In the genomic region with DNA sequence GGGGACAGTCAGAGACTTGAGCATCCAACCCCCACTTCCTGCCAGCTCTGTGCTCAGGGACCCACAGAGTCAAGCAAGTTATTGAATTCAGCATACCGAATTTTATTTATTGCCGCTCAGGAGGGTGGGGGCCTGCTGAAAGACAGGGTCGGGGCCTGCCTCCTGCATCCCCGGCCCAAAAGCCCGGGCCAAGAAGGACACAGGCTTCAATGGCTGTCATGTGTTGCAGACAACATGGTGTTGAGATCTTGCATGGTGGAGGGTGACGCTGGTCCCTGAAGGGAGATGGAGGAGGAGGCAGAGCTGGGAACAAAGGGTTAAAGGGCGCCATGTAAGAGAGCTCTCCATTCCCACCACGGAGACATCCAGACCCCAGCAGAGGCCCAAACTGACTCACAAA, we compare ENCODE assay signal across 28 cellular contexts. TPM values are rescaled to one million over a fixed set of nuclear protein-coding genes. Genes with fewer than 3 reads are reported as not detected.
DNase-seq lines count a peak whose midpoint lies in the region; ATAC-seq and TF ChIP-seq lines count a peak whose summit lies in the region.
"Had no signal": no experiment of that assay in that cellular context is flagged by ENCODE, and none has a peak within 500 bp of the region (broad histone marks: within the 10 kb centered on the region; RNA-seq: fewer than 3 reads in every experiment).

No MANE protein-coding gene starts in this region.

- no peak overlapping the region for H3K4ac ChIP-seq in H9 (ENCODE audit: low read depth, low read length)

- H3K27ac ChIP-seq in H9 (ENCODE audit: insufficient read length, low read depth, low read length) (no peak overlapping the region), esophagus (ENCODE audit: low read depth in 2 of 2, low read length in 1 of 2) (peak overlapping the region; percentile 65 to 91), lung (ENCODE audit: low read depth in 1 of 2, low read length in 1 of 2) (peak overlapping the region in 1 of 2 donors; percentile 72), stomach (peak overlapping the region in 3 of 5 donors; percentile 60 to 76 (median 65)), Peyer's patch (no peak overlapping the region)
- H3K27ac ChIP-seq: BLaER1 treated with 17β-estradiol and CSF1 and Interleukin-3, amounts not matched to agents 10 nM and 100 nM; SK-N-MC had no signal

- no peak for TF ChIP-seq CTCF in H9 (conservative IDR thresholded peaks at IDR 0.05)
- no peak for TF ChIP-seq CTCF in lung (IDR thresholded peaks at IDR 0.05; ENCODE audit: control extremely low read depth, extremely low read depth)
- TF ChIP-seq CTCF in stomach (IDR thresholded peaks at IDR 0.05): no peak
- TF ChIP-seq CTCF in Peyer's patch (IDR thresholded peaks at IDR 0.05): no peak

- no peak overlapping the region for H2AFZ ChIP-seq in H9 (ENCODE audit: low read length)
- H2AFZ ChIP-seq: GM23338 had no signal

- no peak overlapping the region for H4K91ac ChIP-seq in H9 (ENCODE audit: insufficient read length, low read depth, low read length)

- H3K18ac ChIP-seq in H9 (ENCODE audit: insufficient read length, low read depth, low read length): no peak overlapping the region

- no peak overlapping the region for H4K8ac ChIP-seq in H9 (replicated peaks; ENCODE audit: insufficient read length, low read depth, low read length)

- H3K4me1 ChIP-seq in H9 (ENCODE audit: insufficient read depth, low read length) (peaks cover 2% of the 10 kb centered on the region; the same call in 1 of the 2 replicates), esophagus (ENCODE audit: control insufficient read depth in 2 of 2, insufficient read depth in 2 of 2, low read length in 1 of 2) (peaks cover 2 to 6% of the 10 kb centered on the region in 2 donors), lung (ENCODE audit: control insufficient read depth in 2 of 2, insufficient read depth in 2 of 2, low read length in 2 of 2) (peaks cover 0 to 8% of the 10 kb centered on the region in 2 donors), stomach (peaks cover 3 to 24% (median 6%) of the 10 kb centered on the region in 4 donors), Peyer's patch (no peaks in the 10 kb centered on the region)
- H3K4me1 ChIP-seq: BLaER1 treated with 17β-estradiol and CSF1 and Interleukin-3, amounts not matched to agents 10 nM and 100 nM had no signal

- peaks cover 23 to 30% (median 28%) of the 10 kb centered on the region in 3 experiments for H3K36me3 Mint-ChIP-seq in H9 (ENCODE audit: insufficient read depth in 1 of 3, low read depth in 3 of 3)
- peaks cover 15 to 27% of the 10 kb centered on the region in 2 donors for H3K36me3 Mint-ChIP-seq in activated naive CD4-positive, alpha-beta T cell treated with anti-CD3 and anti-CD28 coated beads, Interleukin-2, amount 50 U/mL, for 72 hours

- TF ChIP-seq EP300 in stomach (IDR thresholded peaks at IDR 0.05): no peak

- no peak for ATAC-seq in lung (ENCODE audit: insufficient read depth, low FRiP score)
- no peak for ATAC-seq in activated naive CD4-positive, alpha-beta T cell treated with anti-CD3 and anti-CD28 coated beads, Interleukin-2, amount 50 U/mL, for 72 hours
- ATAC-seq: GM12878, GM23338 had no signal

- no peaks in the 10 kb centered on the region for H3K79me2 ChIP-seq in H9 (ENCODE audit: insufficient read depth, low read length)

- TF ChIP-seq POLR2A in stomach (IDR thresholded peaks at IDR 0.05): no peak
- TF ChIP-seq POLR2A in Peyer's patch (IDR thresholded peaks at IDR 0.05): no peak

- no peak overlapping the region for H3T11ph ChIP-seq in H9 (ENCODE audit: low read length)

- DNase-seq in H9 (no peak), lung (ENCODE audit: low spot score) (no peak), stomach (no peak), NCI-H748 treated with DMSO at 0.1 percent for 48 hours (lab: John Stamatoyannopoulos, UW) (no peak), Ammon's horn (ENCODE audit: low spot score) (no peak), Peyer's patch (no peak)
- DNase-seq in activated naive CD4-positive, alpha-beta T cell treated with anti-CD3 and anti-CD28 coated beads, Interleukin-2, amount 50 U/mL, for 72 hours (ENCODE audit: low spot score in 2 of 2): no peak
- DNase-seq: CD4-positive, alpha-beta T cell; EL; GDM1; HCEC 1CT; IMR-90; KG1; MM.1S; NCI-H1048; NCI-H1417; NCI-H1694; NCI-H2029 treated with DMSO at 0.1 percent for 48 hours; NCI-H2227 treated with DMSO at 0.1 percent for 48 hours; NCI-H526 treated with DMSO at 0.1 percent for 48 hours; SIG-M5 had no signal

- H2BK5ac ChIP-seq in H9 (ENCODE audit: insufficient read length, low read length): no peak overlapping the region

- peaks cover 2 to 11% of the 10 kb centered on the region in 2 experiments; a peak in 3 of 4 replicates for H3K4me1 Mint-ChIP-seq in H9

- H3K9me3 ChIP-seq in H9 (ENCODE audit: control insufficient read depth, low read depth, low read length) (no peaks in the 10 kb centered on the region), esophagus (ENCODE audit: control insufficient read depth in 2 of 2, insufficient read depth in 1 of 2, low read depth in 1 of 2, low read length in 1 of 2) (no peaks in the 10 kb centered on the region), lung (ENCODE audit: control insufficient read depth in 2 of 2, insufficient read depth in 1 of 2, low read length in 1 of 2) (peaks cover 0 to 3% of the 10 kb centered on the region in 2 donors), stomach (peaks cover 3 to 10% (median 10%) of the 10 kb centered on the region in 4 donors), Peyer's patch (peaks cover 0 to 5% (median 0%) of the 10 kb centered on the region in 4 donors)

- no peaks in the 10 kb centered on the region for H3K23me2 ChIP-seq in H9 (ENCODE audit: insufficient read length, low read depth, low read length, poor library complexity, severe bottlenecking)

- H3K4me3 ChIP-seq in esophagus (ENCODE audit: low read depth in 1 of 2, low read length in 2 of 2) (peak overlapping the region; percentile 26 to 47), lung (peak overlapping the region; percentile 20), stomach (no peak overlapping the region), Peyer's patch (no peak overlapping the region)
- H3K4me3 ChIP-seq: BLaER1 treated with 17β-estradiol and CSF1 and Interleukin-3, amounts not matched to agents 10 nM and 100 nM; GM12878; GM23338; SK-N-MC had no signal

- H2BK12ac ChIP-seq in H9 (ENCODE audit: insufficient read length, low read depth, low read length): no peak overlapping the region

- no peaks in the 10 kb centered on the region for H4K20me1 ChIP-seq in H9 (ENCODE audit: control insufficient read depth, insufficient read depth, insufficient read length)
- H4K20me1 ChIP-seq: BLaER1 treated with 17β-estradiol and CSF1 and Interleukin-3, amounts not matched to agents 10 nM and 100 nM had no signal

- no peak overlapping the region for H3K56ac ChIP-seq in H9 (ENCODE audit: insufficient read length, low read depth, low read length)

- WGBS in H9 (ENCODE audit: extremely low coverage, insufficient read length, low lambda C conversion rate): no CpG with 5 or more reads among the region's 8 CpGs
- 67 to 73% methylated on average over 8 of the region's 8 CpGs for WGBS in esophagus, 2 donors
- 48 to 78% methylated on average over 8 of the region's 8 CpGs for WGBS in lung, 2 donors
- WGBS in stomach, 5 donors: 63 to 75% (median 67%) methylated on average over 7 to 8 of the region's 8 CpGs

- H3K9me3 Mint-ChIP-seq in H9: peaks cover 13 to 14% of the 10 kb centered on the region in 2 experiments; a peak in 4 of 5 replicates
- peaks cover 4 to 14% of the 10 kb centered on the region in 2 donors for H3K9me3 Mint-ChIP-seq in activated naive CD4-positive, alpha-beta T cell treated with anti-CD3 and anti-CD28 coated beads, Interleukin-2, amount 50 U/mL, for 72 hours

- no peak overlapping the region for H3K4me3 Mint-ChIP-seq in H9
- H3K4me3 Mint-ChIP-seq: CD4-positive, alpha-beta T cell; GM23338 had no signal

- no peak overlapping the region for H3K23ac ChIP-seq in H9 (ENCODE audit: insufficient read length, low read depth, low read length)

- H2AK5ac ChIP-seq in H9 (ENCODE audit: insufficient read length, low read length): no peak overlapping the region

- no peak overlapping the region for H2BK15ac ChIP-seq in H9 (ENCODE audit: low read depth, low read length)

- no peak overlapping the region for H3K4me2 ChIP-seq in H9 (ENCODE audit: insufficient read depth, insufficient read length, low read length)
- H3K4me2 ChIP-seq: BLaER1 treated with 17β-estradiol and CSF1 and Interleukin-3, amounts not matched to agents 10 nM and 100 nM; GM23338 had no signal

- H2BK20ac ChIP-seq in H9 (ENCODE audit: low read depth, low read length, poor library complexity, severe bottlenecking): no peak overlapping the region

- peak overlapping the region in 2 of 3 experiments; percentile 14 to 52; a peak in 2 of 7 replicates for H3K27ac Mint-ChIP-seq in H9
- no peak overlapping the region for H3K27ac Mint-ChIP-seq in activated naive CD4-positive, alpha-beta T cell treated with anti-CD3 and anti-CD28 coated beads, Interleukin-2, amount 50 U/mL, for 72 hours
- H3K27ac Mint-ChIP-seq: CD4-positive, alpha-beta T cell; GM23338 had no signal

- H2BK120ac ChIP-seq in H9 (ENCODE audit: low read depth, low read length, poor library complexity, severe bottlenecking): no peak overlapping the region

- H3K27me3 Mint-ChIP-seq in H9 (ENCODE audit: low read depth): no peaks in the 10 kb centered on the region; the same call in 1 of the 2 replicates
- H3K27me3 Mint-ChIP-seq: CD4-positive, alpha-beta T cell had no signal

- H3K79me1 ChIP-seq in H9 (ENCODE audit: insufficient read depth, low read depth, low read length, poor library complexity, severe bottlenecking): no peaks in the 10 kb centered on the region

- no peaks in the 10 kb centered on the region; the same call in 1 of the 2 replicates for H3K27me3 ChIP-seq in H9 (ENCODE audit: insufficient read depth, low read length)
- no peaks in the 10 kb centered on the region for H3K27me3 ChIP-seq in esophagus (ENCODE audit: control insufficient read depth in 1 of 2, insufficient read depth in 2 of 2, low read length in 2 of 2)
- H3K27me3 ChIP-seq in lung (ENCODE audit: control insufficient read depth, insufficient read depth): no peaks in the 10 kb centered on the region
- no peaks in the 10 kb centered on the region for H3K27me3 ChIP-seq in stomach
- no peaks in the 10 kb centered on the region for H3K27me3 ChIP-seq in Peyer's patch
- H3K27me3 ChIP-seq: BLaER1 treated with 17β-estradiol and CSF1 and Interleukin-3, amounts not matched to agents 10 nM and 100 nM had no signal

- intact Hi-C loops in stomach (cut with DNase I; ENCODE audit: low total_unique reads): no loop called here

- H3K9ac ChIP-seq in H9 (ENCODE audit: extremely low read depth, insufficient read length, low read length): no peak overlapping the region
- H3K9ac ChIP-seq: BLaER1 treated with 17β-estradiol and CSF1 and Interleukin-3, amounts not matched to agents 10 nM and 100 nM had no signal

- peaks cover 0 to under 1% of the 10 kb centered on the region in 2 donors for H3K36me3 ChIP-seq in esophagus (ENCODE audit: control insufficient read depth in 2 of 2, insufficient read depth in 2 of 2, low read length in 1 of 2)
- peaks cover 0 to 2% of the 10 kb centered on the region in 2 donors for H3K36me3 ChIP-seq in lung (ENCODE audit: control insufficient read depth in 2 of 2, insufficient read depth in 2 of 2, low read length in 2 of 2)
- H3K36me3 ChIP-seq in stomach: peaks cover 3 to 21% (median 8%) of the 10 kb centered on the region in 4 donors
- H3K36me3 ChIP-seq in Peyer's patch: peaks cover 0 to 6% (median 0%) of the 10 kb centered on the region in 3 donors

- H3K14ac ChIP-seq in H9 (ENCODE audit: insufficient read depth, low read length): no peak overlapping the region

- H4K5ac ChIP-seq in H9 (ENCODE audit: insufficient read length, low read depth, low read length): no peak overlapping the region

RNA-seq across cellular contexts. Expression of gene SFTA2, which starts 0.7 kb away (rescaled TPM):
- total RNA-seq in H9 (2021) (not detected in 2 replicates), lung (100 to 1,000 TPM in 1 of 2 donors, 10 to 100 TPM in 1; 65.4 to 374 TPM), stomach (10 to 100 TPM in 1 of 5 donors, 1 to 10 TPM in 1, not detected in 3; 2.8 to 15.2 TPM), Peyer's patch (not detected)
- polyA plus RNA-seq in esophagus (100 to 1,000 TPM; 130 to 421 TPM), lung (1,000 to 10,000 TPM in 1 of 2 donors, 100 to 1,000 TPM in 1; 771 to 2,392 TPM), stomach (10 to 100 TPM; 10.2 to 94.7 (median 44.1) TPM)
- total RNA-seq in activated naive CD4-positive, alpha-beta T cell treated with anti-CD3 and anti-CD28 coated beads, Interleukin-2, amount 50 U/mL, for 72 hours: not detected
- total RNA-seq: CD4-positive, alpha-beta T cell; GM23338; IMR-90; NCI-H460 had no signal
- polyA plus RNA-seq: AG04450, GM23338, IMR-90 had no signal

RNA-seq across cellular contexts. Expression of gene MUCL3, which starts 9.5 kb away (rescaled TPM):
- total RNA-seq in H9 (2021): 0.15 and 0.20 TPM in 2 replicates
- 10 to 100 TPM in 1 of 2 donors, 1 to 10 TPM in 1; 5.2 to 17.8 TPM for polyA plus RNA-seq in esophagus
- 1 to 10 TPM in 1 of 2 donors, under 1 TPM in 1; 0.51 to 3.6 TPM for total RNA-seq in lung
- 1 to 10 TPM in 1 of 2 donors, under 1 TPM in 1; 0.47 to 6.4 TPM for polyA plus RNA-seq in lung
- total RNA-seq in stomach: 100 to 1,000 TPM in 3 of 5 donors, 10 to 100 TPM in 1, under 1 TPM in 1; 0.87 to 346 (median 168) TPM
- 10 to 100 TPM; 17.5 to 83.3 (median 39.6) TPM for polyA plus RNA-seq in stomach
- total RNA-seq in Peyer's patch: under 1 TPM in 1 of 4 donors, not detected in 3; 0.18 TPM
- not detected for total RNA-seq in activated naive CD4-positive, alpha-beta T cell treated with anti-CD3 and anti-CD28 coated beads, Interleukin-2, amount 50 U/mL, for 72 hours
- total RNA-seq: CD4-positive, alpha-beta T cell; GM23338; IMR-90 had no signal
- polyA plus RNA-seq: AG04450, IMR-90 had no signal

RNA-seq across cellular contexts. Expression of gene VARS2, which starts 17.2 kb away (rescaled TPM):
- 61.9 and 68.2 TPM in 2 replicates for total RNA-seq in H9 (2021)
- 10 to 100 TPM; 30.0 to 81.5 TPM for polyA plus RNA-seq in esophagus
- total RNA-seq in lung: 10 to 100 TPM; 17.4 to 32.2 TPM
- 10 to 100 TPM; 18.8 to 38.4 TPM for polyA plus RNA-seq in lung
- 10 to 100 TPM in 4 of 5 donors, 1 to 10 TPM in 1; 1.2 to 61.6 (median 22.7) TPM for total RNA-seq in stomach
- 10 to 100 TPM; 17.9 to 21.8 (median 18.5) TPM for polyA plus RNA-seq in stomach
- 10 to 100 TPM; 24.2 to 40.0 (median 31.1) TPM for total RNA-seq in Peyer's patch
- 10 to 100 TPM; 55.1 to 55.7 TPM for total RNA-seq in activated naive CD4-positive, alpha-beta T cell treated with anti-CD3 and anti-CD28 coated beads, Interleukin-2, amount 50 U/mL, for 72 hours

RNA-seq across cellular contexts. Expression of gene GTF2H4, which starts 23.3 kb away (rescaled TPM):
- total RNA-seq in H9 (2021) (58.2 and 60.8 TPM in 2 replicates), lung (10 to 100 TPM; 31.1 to 37.2 TPM), stomach (10 to 100 TPM in 2 of 5 donors, 1 to 10 TPM in 3; 3.9 to 67.4 (median 8.1) TPM), Peyer's patch (10 to 100 TPM; 10.7 to 21.3 (median 17.0) TPM)
- polyA plus RNA-seq in esophagus (10 to 100 TPM; 20.6 to 32.0 TPM), lung (10 to 100 TPM; 25.3 to 31.0 TPM), stomach (10 to 100 TPM; 15.3 to 29.6 (median 17.6) TPM)
- total RNA-seq in activated naive CD4-positive, alpha-beta T cell treated with anti-CD3 and anti-CD28 coated beads, Interleukin-2, amount 50 U/mL, for 72 hours: 10 to 100 TPM; 27.6 to 44.9 TPM

RNA-seq across cellular contexts. Expression of gene DDR1, which starts 47.0 kb away (rescaled TPM):
- 254 and 258 TPM in 2 replicates for total RNA-seq in H9 (2021)
- polyA plus RNA-seq in esophagus: 100 to 1,000 TPM; 102 to 136 TPM
- total RNA-seq in lung: 100 to 1,000 TPM; 124 to 134 TPM
- 10 to 100 TPM; 39.5 to 72.4 TPM for polyA plus RNA-seq in lung
- total RNA-seq in stomach: 100 to 1,000 TPM in 3 of 5 donors, 10 to 100 TPM in 2; 51.3 to 144 (median 109) TPM
- polyA plus RNA-seq in stomach: 10 to 100 TPM; 17.6 to 88.7 (median 49.4) TPM
- 100 to 1,000 TPM in 3 of 4 donors, 10 to 100 TPM in 1; 70.1 to 166 (median 143) TPM for total RNA-seq in Peyer's patch
- total RNA-seq in activated naive CD4-positive, alpha-beta T cell treated with anti-CD3 and anti-CD28 coated beads, Interleukin-2, amount 50 U/mL, for 72 hours: 10 to 100 TPM; 15.2 to 20.7 TPM

Comparison
In these comparisons a context has a peak if more than half of its experiments do, and no peak if none do; other contexts are left out.
1. H3K27ac ChIP-seq: peak in esophagus (2 of 2) and stomach (3 of 5); none in H9 (single experiment) and Peyer's patch (0 of 4).
2. H3K27ac Mint-ChIP-seq: peak in H9 (2 of 3); none in activated naive CD4-positive, alpha-beta T cell treated with anti-CD3 and anti-CD28 coated beads, Interleukin-2, amount 50 U/mL, for 72 hours (0 of 2).
3. H3K4me3 ChIP-seq: peak in esophagus (2 of 2) and lung (single experiment); none in stomach (0 of 4) and Peyer's patch (0 of 4).
4. RNA of gene SFTA2, which starts 0.7 kb away (total RNA-seq): 65.4 to 374 TPM in lung; 2.8 to 15.2 TPM in stomach, not detected in H9, not detected in Peyer's patch and not detected in activated naive CD4-positive, alpha-beta T cell treated with anti-CD3 and anti-CD28 coated beads, Interleukin-2, amount 50 U/mL, for 72 hours; every median in the first group is over 4 times any median in the second.